In genomic region chr9:34989056-34989945, GRCh38 we compare ENCODE assay signal across 8 cellular contexts. TPM values are rescaled to one million over a fixed set of nuclear protein-coding genes. Genes with fewer than 3 reads are reported as not detected.
DNase-seq lines count a peak whose midpoint lies in the region; ATAC-seq and TF ChIP-seq lines count a peak whose summit lies in the region.

DNAJB5 (plus strand) TSS chr9:34989745; CDS start chr9:34990631, 886 bp downstream.

- BruUV-seq in PC-3 (replicated peaks; lab: Mats Ljungman, UMichigan) = no TSS peak

- H3K27ac ChIP-seq in PC-3 (ENCODE audit: low read length) = no peak within 1 kb of the TSS

- no peaks in the 10 kb centered on the region for H3K9me3 Mint-ChIP-seq in activated T-cell treated with anti-CD3 and anti-CD28 coated beads, Interleukin-2, amount 50 U/mL, for 4 hours

- H3K4me3 ChIP-seq in Jurkat, Clone E6-1 (ENCODE audit: low read length) = peak within 1 kb of the TSS; percentile 83
- peak within 1 kb of the TSS; percentile 76 for H3K4me3 ChIP-seq in PC-3 (ENCODE audit: low read length)

- POLR2A ChIA-PET in PC-3 (lab: Charles Lee; ENCODE audit: unreplicated experiment) = no interaction called here

- peak within 1 kb of the TSS; percentile 91 for H3K4me3 Mint-ChIP-seq in activated T-cell treated with anti-CD3 and anti-CD28 coated beads, Interleukin-2, amount 50 U/mL, for 4 hours

- H3K9ac ChIP-seq in PC-3 (ENCODE audit: low read length) = peak within 1 kb of the TSS; percentile 56

- H3K4me1 Mint-ChIP-seq in activated T-cell treated with anti-CD3 and anti-CD28 coated beads, Interleukin-2, amount 50 U/mL, for 4 hours (ENCODE audit: low read depth) = peaks cover 82% of the 10 kb centered on the region

- peak within 1 kb of the TSS; percentile 93 for H2AFZ ChIP-seq in PC-3 (ENCODE audit: low read length)

- peak; percentile 98 for DNase-seq in DMS53 (lab: John Stamatoyannopoulos, UW)
- peak; percentile 99 for DNase-seq in Jurkat, Clone E6-1 (ENCODE audit: low read depth, low spot score)
- DNase-seq in PC-3 = peak; percentile 95
- DNase-seq in activated T-cell treated with anti-CD3 and anti-CD28 coated beads, Interleukin-2, amount 50 U/mL, for 4 hours = peak; percentile 95
- DNase-seq in erythroblast (lab: John Stamatoyannopoulos, UW) = peak; percentile 92 to 95
- DNase-seq in mucosa of gallbladder (ENCODE audit: low spot score) = peak; percentile 99
- peak; percentile 90 for DNase-seq in stimulated activated CD8-positive, alpha-beta memory T cell treated with anti-CD3 and anti-CD28 coated beads, Interleukin-4, amount 100 ng/mL, for 24 hours (ENCODE audit: low read depth)

- ATAC-seq in GM21717 (IDR thresholded peaks at IDR 0.05; ENCODE audit: unreplicated experiment) = peak; percentile 87
- ATAC-seq in PC-3 = peak; percentile 90
- ATAC-seq in activated T-cell treated with anti-CD3 and anti-CD28 coated beads, Interleukin-2, amount 50 U/mL, for 4 hours = peak; percentile 93 to 95

- H3K4me2 ChIP-seq in PC-3 (ENCODE audit: low read length) = peak within 1 kb of the TSS; percentile 92

- CTCF ChIA-PET in PC-3 (lab: Charles Lee) = no interaction called here

- H3K79me2 ChIP-seq in PC-3 (ENCODE audit: low read length) = no peaks in the 10 kb centered on the region

- no peak for TF ChIP-seq POLR2A in erythroblast (IDR thresholded peaks at IDR 0.05; ENCODE audit: low read length)

- H4K20me1 ChIP-seq in PC-3 (ENCODE audit: low read length) = no peaks in the 10 kb centered on the region

- intact Hi-C loops in PC-3 (cut with micrococcal nuclease) = no loop called here

- H3F3A ChIP-seq in PC-3 (ENCODE audit: low read length, unreplicated experiment) = no peaks in the 10 kb centered on the region

- H3K9me2 ChIP-seq in PC-3 (replicated peaks; ENCODE audit: low read length) = no peaks in the 10 kb centered on the region

- no peaks in the 10 kb centered on the region for H3K36me3 ChIP-seq in PC-3 (ENCODE audit: low read depth, low read length)

- no peaks in the 10 kb centered on the region for H3K27me3 ChIP-seq in PC-3 (ENCODE audit: low read length)

- H3K4me1 ChIP-seq in PC-3 (ENCODE audit: insufficient read depth, low read length) = peaks cover 30% of the 10 kb centered on the region

- H3K36me3 Mint-ChIP-seq in activated T-cell treated with anti-CD3 and anti-CD28 coated beads, Interleukin-2, amount 50 U/mL, for 4 hours (ENCODE audit: insufficient read depth) = no peaks in the 10 kb centered on the region

- H3K27me3 Mint-ChIP-seq in activated T-cell treated with anti-CD3 and anti-CD28 coated beads, Interleukin-2, amount 50 U/mL, for 4 hours (ENCODE audit: low read depth) = peaks cover 2% of the 10 kb centered on the region

- no peak for TF ChIP-seq CTCF in PC-3 (conservative IDR thresholded peaks at IDR 0.05; ENCODE audit: low read depth, low read length)

- no peaks in the 10 kb centered on the region for H3K9me3 ChIP-seq in PC-3 (ENCODE audit: low read length)

RNA-seq across cellular contexts. Expression of gene DNAJB5, which starts in this region (rescaled TPM):
- polyA plus RNA-seq in Jurkat, Clone E6-1 (2012; ENCODE audit: insufficient read depth, insufficient read length) = 15.2 TPM
- 7.3 and 9.3 TPM in 2 replicates for total RNA-seq in PC-3 (2014; rRNA removed)
- total RNA-seq in activated T-cell treated with anti-CD3 and anti-CD28 coated beads, Interleukin-2, amount 50 U/mL, for 4 hours = 1 to 10 TPM; 2.4 to 2.9 (median 2.7) TPM
- 19.7 TPM for total RNA-seq in mucosa of gallbladder
